ENCODE assay signal across 22 cellular contexts in genomic region chr1:155812878-155813277, GRCh38. TPM values are rescaled to one million over a fixed set of nuclear protein-coding genes. Genes with fewer than 3 reads are reported as not detected.
DNase-seq lines count a peak whose midpoint lies in the region; ATAC-seq lines count a peak whose summit lies in the region.
"Had no signal": no experiment of that assay in that cellular context is flagged by ENCODE, and none has a peak within 500 bp of the region (broad histone marks: within the 10 kb centered on the region; RNA-seq: fewer than 3 reads in every experiment).

No MANE protein-coding gene starts in this region.

- no peak overlapping the region for H3K27ac ChIP-seq in CD4-positive, CD25-positive, alpha-beta regulatory T cell (ENCODE audit: insufficient read depth, low read length, poor library complexity, severe bottlenecking)
- H3K27ac ChIP-seq: BLaER1 treated with 17β-estradiol and CSF1 and Interleukin-3, amounts not matched to agents 10 nM and 100 nM; C4-2B had no signal

- H3K4me1 ChIP-seq in CD4-positive, CD25-positive, alpha-beta regulatory T cell (ENCODE audit: control insufficient read depth, insufficient read depth, low read length, poor library complexity, severe bottlenecking), result no peaks in the 10 kb centered on the region

- H3K4me3 ChIP-seq in CD4-positive, CD25-positive, alpha-beta regulatory T cell (ENCODE audit: low read depth, low read length), result no peak overlapping the region
- H3K4me3 ChIP-seq: BLaER1 treated with 17β-estradiol and CSF1 and Interleukin-3, amounts not matched to agents 10 nM and 100 nM had no signal

- H3K9me3 Mint-ChIP-seq in CD4-positive, CD25-positive, alpha-beta regulatory T cell, result peaks cover 0 to 1% (median 0%) of the 10 kb centered on the region in 7 donors
- H3K9me3 Mint-ChIP-seq in stimulated activated naive B cell treated with anti-CD40 and anti-IgM and Interleukin-4, amounts not matched to agents 10 μg/mL and 1 μg/mL and 100 μg/mL, for 72 hours, result no peaks in the 10 kb centered on the region
- H3K9me3 Mint-ChIP-seq: CD4-positive, alpha-beta memory T cell; CD8-positive, alpha-beta memory T cell had no signal

- DNase-seq in NOMO-1 treated with DMSO at 0.1 percent for 48 hours (lab: John Stamatoyannopoulos, UW; ENCODE audit: unreplicated experiment) (peak; percentile 38), NOMO-1 treated with dmso at 0.1 percent for 144 hours (lab: John Stamatoyannopoulos, UW; ENCODE audit: unreplicated experiment) (no peak), T-helper 17 cell (no peak)
- DNase-seq in CD4-positive, CD25-positive, alpha-beta regulatory T cell, result no peak
- DNase-seq in stimulated activated naive B cell treated with anti-CD40 and anti-IgM and Interleukin-4, amounts not matched to agents 10 μg/mL and 1 μg/mL and 100 μg/mL, for 72 hours, result no peak
- no peak for DNase-seq in activated naive CD4-positive, alpha-beta T cell (lab: John Stamatoyannopoulos, UW)
- DNase-seq: 8988T; ACHN; CD4-positive, alpha-beta memory T cell; CD8-positive, alpha-beta memory T cell; COR-L47; DMS 273 treated with DMSO at 0.1 percent for 48 hours; DMS153; DMS53; DMS79; DND-41; EL; GDM1 had no signal

- peaks cover 62% of the 10 kb centered on the region for H3K36me3 ChIP-seq in CD4-positive, CD25-positive, alpha-beta regulatory T cell (ENCODE audit: control insufficient read depth, insufficient read depth, low read length)

- H3K4me3 Mint-ChIP-seq in CD4-positive, CD25-positive, alpha-beta regulatory T cell, result no peak overlapping the region
- no peak overlapping the region for H3K4me3 Mint-ChIP-seq in T-helper 17 cell
- no peak overlapping the region for H3K4me3 Mint-ChIP-seq in stimulated activated naive B cell treated with anti-CD40 and anti-IgM and Interleukin-4, amounts not matched to agents 10 μg/mL and 1 μg/mL and 100 μg/mL, for 72 hours
- H3K4me3 Mint-ChIP-seq: CD4-positive, alpha-beta memory T cell; CD8-positive, alpha-beta memory T cell had no signal

- no peaks in the 10 kb centered on the region for H3K27me3 ChIP-seq in CD4-positive, CD25-positive, alpha-beta regulatory T cell (ENCODE audit: control insufficient read depth, insufficient read depth, low read length)
- H3K27me3 ChIP-seq: BLaER1 treated with 17β-estradiol and CSF1 and Interleukin-3, amounts not matched to agents 10 nM and 100 nM had no signal

- H3K4me1 Mint-ChIP-seq in CD4-positive, CD25-positive, alpha-beta regulatory T cell, result peaks cover 0 to 14% (median 7%) of the 10 kb centered on the region in 4 donors
- peaks cover 13% of the 10 kb centered on the region for H3K4me1 Mint-ChIP-seq in T-helper 17 cell
- H3K4me1 Mint-ChIP-seq in stimulated activated naive B cell treated with anti-CD40 and anti-IgM and Interleukin-4, amounts not matched to agents 10 μg/mL and 1 μg/mL and 100 μg/mL, for 72 hours, result peaks cover 7 to 28% of the 10 kb centered on the region in 2 donors

- no peaks in the 10 kb centered on the region for H3K9me3 ChIP-seq in CD4-positive, CD25-positive, alpha-beta regulatory T cell (ENCODE audit: control insufficient read depth in 2 of 2, low read length in 2 of 2)
- no peaks in the 10 kb centered on the region for H3K9me3 ChIP-seq in T-helper 17 cell (ENCODE audit: control insufficient read depth, low read length, poor library complexity, severe bottlenecking)
- H3K9me3 ChIP-seq: BLaER1 treated with 17β-estradiol and CSF1 and Interleukin-3, amounts not matched to agents 10 nM and 100 nM had no signal

- peaks cover 34% of the 10 kb centered on the region for H3K36me3 Mint-ChIP-seq in CD4-positive, CD25-positive, alpha-beta regulatory T cell
- H3K36me3 Mint-ChIP-seq in T-helper 17 cell (ENCODE audit: low read depth), result peaks cover 13% of the 10 kb centered on the region
- H3K36me3 Mint-ChIP-seq in stimulated activated naive B cell treated with anti-CD40 and anti-IgM and Interleukin-4, amounts not matched to agents 10 μg/mL and 1 μg/mL and 100 μg/mL, for 72 hours, result peaks cover 33 to 38% of the 10 kb centered on the region in 2 donors

- ATAC-seq in CD4-positive, CD25-positive, alpha-beta regulatory T cell (ENCODE audit: low read depth in 2 of 2), result no peak
- no peak for ATAC-seq in T-helper 17 cell
- peak; percentile 53 to 67 for ATAC-seq in stimulated activated naive B cell treated with anti-CD40 and anti-IgM and Interleukin-4, amounts not matched to agents 10 μg/mL and 1 μg/mL and 100 μg/mL, for 72 hours (replicated peaks)
- no peak for ATAC-seq in GM21423 (IDR thresholded peaks at IDR 0.05; ENCODE audit: unreplicated experiment)
- ATAC-seq in HG02571 (IDR thresholded peaks at IDR 0.05; ENCODE audit: unreplicated experiment), result no peak

- H3K27me3 Mint-ChIP-seq in CD4-positive, CD25-positive, alpha-beta regulatory T cell, result no peaks in the 10 kb centered on the region
- H3K27me3 Mint-ChIP-seq in T-helper 17 cell, result no peaks in the 10 kb centered on the region
- no peaks in the 10 kb centered on the region for H3K27me3 Mint-ChIP-seq in stimulated activated naive B cell treated with anti-CD40 and anti-IgM and Interleukin-4, amounts not matched to agents 10 μg/mL and 1 μg/mL and 100 μg/mL, for 72 hours
- H3K27me3 Mint-ChIP-seq: CD4-positive, alpha-beta memory T cell; CD8-positive, alpha-beta memory T cell had no signal

- peak overlapping the region in 2 of 3 donors; percentile 62 to 74 for H3K27ac Mint-ChIP-seq in CD4-positive, CD25-positive, alpha-beta regulatory T cell
- H3K27ac Mint-ChIP-seq in T-helper 17 cell, result peak overlapping the region; percentile 85
- H3K27ac Mint-ChIP-seq in stimulated activated naive B cell treated with anti-CD40 and anti-IgM and Interleukin-4, amounts not matched to agents 10 μg/mL and 1 μg/mL and 100 μg/mL, for 72 hours, result peak overlapping the region; percentile 42

RNA-seq across cellular contexts. Expression of gene GON4L, which starts 44.1 kb away (rescaled TPM):
- total RNA-seq in CD4-positive, CD25-positive, alpha-beta regulatory T cell, result 105 TPM
- 10 to 100 TPM; 22.3 to 35.3 (median 26.3) TPM for polyA plus RNA-seq in CD4-positive, CD25-positive, alpha-beta regulatory T cell
- total RNA-seq in T-helper 17 cell, result 10 to 100 TPM; 88.4 to 93.9 TPM

RNA-seq across cellular contexts. Expression of gene SYT11, which starts 46.5 kb away (rescaled TPM):
- total RNA-seq in CD4-positive, CD25-positive, alpha-beta regulatory T cell, result 29.7 TPM
- 10 to 100 TPM; 14.4 to 34.1 (median 18.7) TPM for polyA plus RNA-seq in CD4-positive, CD25-positive, alpha-beta regulatory T cell
- total RNA-seq in T-helper 17 cell, result 10 to 100 TPM; 27.0 to 30.2 TPM

Comparison
In these comparisons a context has a peak if more than half of its experiments do, and no peak if none do; other contexts are left out.
1. ATAC-seq: peak in stimulated activated naive B cell treated with anti-CD40 and anti-IgM and Interleukin-4, amounts not matched to agents 10 μg/mL and 1 μg/mL and 100 μg/mL, for 72 hours (2 of 2); none in CD4-positive, CD25-positive, alpha-beta regulatory T cell (0 of 2), T-helper 17 cell (single experiment), GM21423 (single experiment) and HG02571 (single experiment).
2. Peak in every context shown above with its lines, with median percentiles within 50 percentile points of each other: H3K27ac Mint-ChIP-seq.